Comparison of ENCODE assay signal across 8 cellular contexts in the genomic region with DNA sequence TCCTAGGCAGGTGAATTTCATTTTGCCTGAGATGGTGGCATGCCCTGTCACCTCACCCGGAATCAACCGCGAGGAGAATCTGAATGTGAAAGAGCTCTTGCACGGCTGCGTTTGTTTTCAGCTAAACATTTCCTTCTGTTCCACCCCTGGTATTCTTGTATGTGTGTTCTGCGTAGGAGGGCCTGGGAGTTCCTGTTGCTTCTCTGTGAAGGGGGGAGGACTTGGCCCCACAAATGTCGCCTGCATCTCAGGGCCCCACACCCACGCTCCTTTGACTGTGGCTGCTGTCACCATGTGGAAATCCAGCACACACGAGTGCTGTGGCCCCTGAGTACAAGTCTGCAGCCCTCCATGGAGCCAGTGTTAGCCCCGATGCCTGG. TPM values are rescaled to one million over a fixed set of nuclear protein-coding genes. Genes with fewer than 3 reads are reported as not detected.
A peak's percentile ranks its signal among the peaks of the same experiment; 100 is the strongest.
DNase-seq lines count a peak whose midpoint lies in the region; ATAC-seq and TF ChIP-seq lines count a peak whose summit lies in the region.

No MANE protein-coding gene starts in this region.

- intact Hi-C loops in sigmoid colon (cut with DNase I) = loop anchor here (5.0 kb wide), 1 partner anchor 99 kb away; no protein-coding TSS in a partner anchor

- no peak overlapping the region for H3K4ac ChIP-seq in neuronal stem cell (ENCODE audit: low read length)

- no peak overlapping the region for H2BK5ac ChIP-seq in neuronal stem cell (ENCODE audit: low read length)

- no peak overlapping the region for H3K18ac ChIP-seq in neuronal stem cell (ENCODE audit: low read length)

- H3K79me1 ChIP-seq in neuronal stem cell (ENCODE audit: low read depth, low read length) = peaks cover 2% of the 10 kb centered on the region

- peak; percentile 87 for DNase-seq in activated effector memory CD4-positive, alpha-beta T cell treated with anti-CD3 and anti-CD28 coated beads, Interleukin-2, amount 50 U/mL, for 16 hours
- DNase-seq in sigmoid colon = no peak
- DNase-seq in NCI-H1105 treated with DMSO at 0.1 percent for 48 hours (lab: John Stamatoyannopoulos, UW) = no peak
- no peak for DNase-seq in DMS114 treated with DMSO at 0.1 percent for 48 hours (lab: John Stamatoyannopoulos, UW; ENCODE audit: unreplicated experiment)
- no peak for DNase-seq in neuronal stem cell (ENCODE audit: low spot score)
- no peak for DNase-seq in OCI-M1 (lab: John Stamatoyannopoulos, UW)

- H2BK15ac ChIP-seq in neuronal stem cell (ENCODE audit: low read length) = no peak overlapping the region

- H2BK12ac ChIP-seq in neuronal stem cell (ENCODE audit: low read length) = no peak overlapping the region

- H3K4me3 ChIP-seq in sigmoid colon (no peak overlapping the region), neuronal stem cell (ENCODE audit: low read length in 2 of 2) (no peak overlapping the region)

- TF ChIP-seq POLR2A in sigmoid colon (IDR thresholded peaks at IDR 0.05) = no peak

- no peak for TF ChIP-seq EP300 in sigmoid colon (IDR thresholded peaks at IDR 0.05)

- no peak overlapping the region for H3K4me2 ChIP-seq in neuronal stem cell (ENCODE audit: insufficient read depth, low read length, poor library complexity, severe bottlenecking)

- no peak overlapping the region for H2AK5ac ChIP-seq in neuronal stem cell (ENCODE audit: low read depth, low read length)

- H3K27me3 ChIP-seq in sigmoid colon = no peaks in the 10 kb centered on the region
- H3K27me3 ChIP-seq in neuronal stem cell (ENCODE audit: control insufficient read depth in 3 of 3, insufficient read depth in 3 of 3, low read depth in 1 of 3, low read length in 3 of 3) = no peaks in the 10 kb centered on the region

- WGBS in sigmoid colon, 2 donors = 36 to 76% methylated on average over 10 of the region's 10 CpGs
- WGBS in neuronal stem cell (ENCODE audit: extremely low coverage in 2 of 2, insufficient read length in 2 of 2, insufficient replicate concordance in 1 of 2), 2 donors = no CpG with 5 or more reads among the region's 10 CpGs

- no peak overlapping the region for H4K91ac ChIP-seq in neuronal stem cell (ENCODE audit: low read depth, low read length, poor library complexity)

- no peak overlapping the region for H2AFZ ChIP-seq in neuronal stem cell (ENCODE audit: low read length)

- no peak overlapping the region for H3K9ac ChIP-seq in neuronal stem cell (ENCODE audit: low read depth, low read length, poor library complexity)

- H3K36me3 ChIP-seq in sigmoid colon (no peaks in the 10 kb centered on the region), neuronal stem cell (replicated peaks in 1 of 2; ENCODE audit: control insufficient read depth in 2 of 2, insufficient read depth in 2 of 2, low read length in 2 of 2) (peaks cover 1 to 4% of the 10 kb centered on the region in 2 donors)

- ATAC-seq in GM18907 (IDR thresholded peaks at IDR 0.05; ENCODE audit: unreplicated experiment) = peak; percentile 34
- ATAC-seq in HG03520 (IDR thresholded peaks at IDR 0.05; ENCODE audit: unreplicated experiment) = peak; percentile 39

- no peak overlapping the region for H3K23ac ChIP-seq in neuronal stem cell (ENCODE audit: low read depth, low read length, poor library complexity)

- H3K9me3 ChIP-seq in sigmoid colon = no peaks in the 10 kb centered on the region
- H3K9me3 ChIP-seq in neuronal stem cell (replicated peaks in 1 of 2; ENCODE audit: control insufficient read depth in 2 of 2, insufficient read depth in 1 of 2, low read depth in 1 of 2, low read length in 2 of 2) = no peaks in the 10 kb centered on the region

- H4K8ac ChIP-seq in neuronal stem cell (ENCODE audit: low read depth, low read length) = no peak overlapping the region

- H3K4me1 ChIP-seq in sigmoid colon (peaks cover 0 to 65% (median 44%) of the 10 kb centered on the region in 4 donors), neuronal stem cell (ENCODE audit: control insufficient read depth in 2 of 2, insufficient read depth in 1 of 2, low read depth in 1 of 2, low read length in 2 of 2) (no peaks in the 10 kb centered on the region)

- TF ChIP-seq CTCF in sigmoid colon (IDR thresholded peaks at IDR 0.05) = no peak

- H3K14ac ChIP-seq in neuronal stem cell (ENCODE audit: low read length) = no peak overlapping the region

- peak overlapping the region; percentile 53 to 76 (median 68) for H3K27ac ChIP-seq in sigmoid colon
- H3K27ac ChIP-seq in neuronal stem cell (replicated peaks; ENCODE audit: low read length) = no peak overlapping the region

- no peak overlapping the region for H2BK120ac ChIP-seq in neuronal stem cell (ENCODE audit: low read depth, low read length)

RNA-seq across cellular contexts. Expression of a gene that starts 45.8 kb away (rescaled TPM):
- total RNA-seq in sigmoid colon = 1 to 10 TPM in 1 of 4 donors, under 1 TPM in 3; 0.66 to 1.1 (median 0.83) TPM
- polyA plus RNA-seq in sigmoid colon = under 1 TPM; under 0.01 to 0.96 (median 0.69) TPM
- 4.4 TPM for polyA plus RNA-seq in neuronal stem cell (2013, experiment 1 of 2)
- polyA plus RNA-seq in neuronal stem cell (2013, experiment 2 of 2) = 4.3 TPM
